Comparison of ENCODE assay signal across 8 cellular contexts in genomic region chr22:46122511-46122971, GRCh38. TPM values are rescaled to one million over a fixed set of nuclear protein-coding genes. Genes with fewer than 3 reads are reported as not detected.
DNase-seq lines count a peak whose midpoint lies in the region; ATAC-seq, FAIRE-seq and TF ChIP-seq lines count a peak whose summit lies in the region.

No MANE protein-coding gene starts in this region.

- H3K27me3 ChIP-seq in A673 (replicated peaks; ENCODE audit: insufficient read depth, low read depth, low read length, poor library complexity): no peaks in the 10 kb centered on the region
- H3K27me3 ChIP-seq in foreskin keratinocyte: no peaks in the 10 kb centered on the region
- H3K27me3 ChIP-seq in parathyroid adenoma (ENCODE audit: control insufficient read depth, insufficient read depth, low read length): no peaks in the 10 kb centered on the region
- no peaks in the 10 kb centered on the region for H3K27me3 ChIP-seq in transverse colon

- no peak overlapping the region for H3K4me2 ChIP-seq in parathyroid adenoma (ENCODE audit: low read length)

- ATAC-seq in foreskin keratinocyte (peak; percentile 10), GM18498 (IDR thresholded peaks at IDR 0.05; ENCODE audit: unreplicated experiment) (no peak)

- H3K4me3 ChIP-seq in A673 (ENCODE audit: low read depth, low read length, poor library complexity, severe bottlenecking) (peak overlapping the region; percentile 23), parathyroid adenoma (ENCODE audit: low read depth, low read length) (no peak overlapping the region), transverse colon (peak overlapping the region in 1 of 4 donors; percentile 7)

- no peaks in the 10 kb centered on the region for H3K79me2 ChIP-seq in parathyroid adenoma

- POLR2A ChIA-PET in A673 (lab: Charles Lee; ENCODE audit: low non-redundant PET): no interaction called here

- TF ChIP-seq CTCF in A673 (conservative IDR thresholded peaks at IDR 0.05; ENCODE audit: low read depth, low read length) (peak; percentile 98), foreskin keratinocyte (conservative IDR thresholded peaks at IDR 0.05) (peak; percentile 89), parathyroid adenoma (IDR thresholded peaks at IDR 0.05) (peak; percentile 89), transverse colon (IDR thresholded peaks at IDR 0.05) (peak; percentile 94 to 97 (median 96))

- peak; percentile 76 for DNase-seq in A673 (ENCODE audit: low spot score)
- peak; percentile 92 for DNase-seq in GM19239 (ENCODE audit: insufficient read length, low spot score)
- peak; percentile 82 for DNase-seq in RPMI8226
- peak; percentile 47 for DNase-seq in activated effector memory CD4-positive, alpha-beta T cell treated with Interleukin-2 at 50 U/mL for 16 hours
- DNase-seq in foreskin keratinocyte: no peak
- peak; percentile 78 for DNase-seq in transverse colon

- no peak overlapping the region for H2AFZ ChIP-seq in parathyroid adenoma

- H3K4me1 ChIP-seq in A673 (ENCODE audit: insufficient read depth, low read length, poor library complexity, severe bottlenecking) (no peaks in the 10 kb centered on the region), foreskin keratinocyte (no peaks in the 10 kb centered on the region), parathyroid adenoma (no peaks in the 10 kb centered on the region), transverse colon (peaks cover 4 to 20% (median 14%) of the 10 kb centered on the region in 4 donors)

- no peaks in the 10 kb centered on the region for H3K36me3 ChIP-seq in A673 (ENCODE audit: insufficient read depth, low read length, poor library complexity, severe bottlenecking)
- no peaks in the 10 kb centered on the region for H3K36me3 ChIP-seq in parathyroid adenoma (ENCODE audit: control insufficient read depth, insufficient read depth, low read length)
- H3K36me3 ChIP-seq in transverse colon: no peaks in the 10 kb centered on the region

- in situ Hi-C loops in transverse colon (cut with MboI; ENCODE audit: low pct_ligation_motif_present in 1 of 4, low pct_unique_long_range_greater_than_20kb in 1 of 4, low sequenced_read_pairs in 3 of 4): loop anchor here in 3 of 4 donors (5.0 to 25.0 kb wide), 3 partner anchors 190 to 415 kb away; partner anchors contain the start of gene CELSR1 (in 1 of the 3)

- peak; percentile 71 for FAIRE-seq in GM19239 (lab: Jason Lieb, UNC)

- no TSS peak for BruUV-seq in A673 (replicated peaks; lab: Mats Ljungman, UMichigan)

- CTCF ChIA-PET in A673 (lab: Charles Lee): interaction anchor here (0.6 to 1.4 kb wide), 2 partner anchors 128 to 174 kb away, joined by 4 to 5 read pairs; partner anchors contain the start of genes CDPF1 and GTSE1

- H3K9ac ChIP-seq in parathyroid adenoma: no peak overlapping the region

- TF ChIP-seq POLR2A in transverse colon (IDR thresholded peaks at IDR 0.05): no peak

- 0% methylated on average over 4 of the region's 24 CpGs; no CpG with 5 or more reads in 1 of the 2 donors for WGBS in transverse colon (ENCODE audit: low coverage in 1 of 2), 2 donors

- no peaks in the 10 kb centered on the region for H3K9me3 ChIP-seq in A673 (ENCODE audit: low read depth, low read length, poor library complexity, severe bottlenecking)
- H3K9me3 ChIP-seq in parathyroid adenoma (ENCODE audit: control insufficient read depth, low read length): no peaks in the 10 kb centered on the region
- no peaks in the 10 kb centered on the region for H3K9me3 ChIP-seq in transverse colon

- TF ChIP-seq EP300 in transverse colon (IDR thresholded peaks at IDR 0.05; ENCODE audit: low read depth): no peak

- intact Hi-C loops in A673 (cut with micrococcal nuclease; ENCODE audit: unreplicated experiment): loop anchor here (1.0 to 5.0 kb wide), 4 partner anchors 174 to 420 kb away; partner anchors contain the start of gene GTSE1
- intact Hi-C loops in transverse colon (cut with DNase I; ENCODE audit: low total_unique reads): loop anchor here (5.0 to 10.0 kb wide), 2 partner anchors 195 to 412 kb away; partner anchors contain the start of gene CELSR1

- H3K27ac ChIP-seq in A673 (ENCODE audit: low read depth, low read length, poor library complexity, severe bottlenecking) (no peak overlapping the region), foreskin keratinocyte (no peak overlapping the region), parathyroid adenoma (no peak overlapping the region), transverse colon (no peak overlapping the region)

RNA-seq across cellular contexts. Expression of gene PPARA, which starts 27.8 kb away (rescaled TPM):
- total RNA-seq in A673 (2021): 2.0 and 4.0 TPM in 2 replicates
- total RNA-seq in foreskin keratinocyte: 9.1 and 10.0 TPM in 2 replicates
- polyA plus RNA-seq in foreskin keratinocyte: 2.1 and 3.2 TPM in 2 replicates
- 10 to 100 TPM; 52.0 to 88.1 (median 74.7) TPM for total RNA-seq in transverse colon

Comparison
In these comparisons a context has a peak if more than half of its experiments do, and no peak if none do; other contexts are left out.
1. DNase-seq: peak in A673 (single experiment), GM19239 (single experiment), RPMI8226 (single experiment), activated effector memory CD4-positive, alpha-beta T cell treated with Interleukin-2 at 50 U/mL for 16 hours (single experiment) and transverse colon (single experiment); none in foreskin keratinocyte (0 of 2).
2. Peak in every context shown above with its lines, with median percentiles within 50 percentile points of each other: CTCF ChIP-seq.